Comparison of ENCODE assay signal across 1 cellular context in genomic region chr2:111698743-111699554, GRCh38.
TF ChIP-seq lines count a peak whose summit lies in the region.

No MANE protein-coding gene starts in this region.

TF ChIP-seq in GM23338, 12 proteins besides CTCF, POLR2A, EP300 and RAD21:
- TF ChIP-seq, protein P1, sequence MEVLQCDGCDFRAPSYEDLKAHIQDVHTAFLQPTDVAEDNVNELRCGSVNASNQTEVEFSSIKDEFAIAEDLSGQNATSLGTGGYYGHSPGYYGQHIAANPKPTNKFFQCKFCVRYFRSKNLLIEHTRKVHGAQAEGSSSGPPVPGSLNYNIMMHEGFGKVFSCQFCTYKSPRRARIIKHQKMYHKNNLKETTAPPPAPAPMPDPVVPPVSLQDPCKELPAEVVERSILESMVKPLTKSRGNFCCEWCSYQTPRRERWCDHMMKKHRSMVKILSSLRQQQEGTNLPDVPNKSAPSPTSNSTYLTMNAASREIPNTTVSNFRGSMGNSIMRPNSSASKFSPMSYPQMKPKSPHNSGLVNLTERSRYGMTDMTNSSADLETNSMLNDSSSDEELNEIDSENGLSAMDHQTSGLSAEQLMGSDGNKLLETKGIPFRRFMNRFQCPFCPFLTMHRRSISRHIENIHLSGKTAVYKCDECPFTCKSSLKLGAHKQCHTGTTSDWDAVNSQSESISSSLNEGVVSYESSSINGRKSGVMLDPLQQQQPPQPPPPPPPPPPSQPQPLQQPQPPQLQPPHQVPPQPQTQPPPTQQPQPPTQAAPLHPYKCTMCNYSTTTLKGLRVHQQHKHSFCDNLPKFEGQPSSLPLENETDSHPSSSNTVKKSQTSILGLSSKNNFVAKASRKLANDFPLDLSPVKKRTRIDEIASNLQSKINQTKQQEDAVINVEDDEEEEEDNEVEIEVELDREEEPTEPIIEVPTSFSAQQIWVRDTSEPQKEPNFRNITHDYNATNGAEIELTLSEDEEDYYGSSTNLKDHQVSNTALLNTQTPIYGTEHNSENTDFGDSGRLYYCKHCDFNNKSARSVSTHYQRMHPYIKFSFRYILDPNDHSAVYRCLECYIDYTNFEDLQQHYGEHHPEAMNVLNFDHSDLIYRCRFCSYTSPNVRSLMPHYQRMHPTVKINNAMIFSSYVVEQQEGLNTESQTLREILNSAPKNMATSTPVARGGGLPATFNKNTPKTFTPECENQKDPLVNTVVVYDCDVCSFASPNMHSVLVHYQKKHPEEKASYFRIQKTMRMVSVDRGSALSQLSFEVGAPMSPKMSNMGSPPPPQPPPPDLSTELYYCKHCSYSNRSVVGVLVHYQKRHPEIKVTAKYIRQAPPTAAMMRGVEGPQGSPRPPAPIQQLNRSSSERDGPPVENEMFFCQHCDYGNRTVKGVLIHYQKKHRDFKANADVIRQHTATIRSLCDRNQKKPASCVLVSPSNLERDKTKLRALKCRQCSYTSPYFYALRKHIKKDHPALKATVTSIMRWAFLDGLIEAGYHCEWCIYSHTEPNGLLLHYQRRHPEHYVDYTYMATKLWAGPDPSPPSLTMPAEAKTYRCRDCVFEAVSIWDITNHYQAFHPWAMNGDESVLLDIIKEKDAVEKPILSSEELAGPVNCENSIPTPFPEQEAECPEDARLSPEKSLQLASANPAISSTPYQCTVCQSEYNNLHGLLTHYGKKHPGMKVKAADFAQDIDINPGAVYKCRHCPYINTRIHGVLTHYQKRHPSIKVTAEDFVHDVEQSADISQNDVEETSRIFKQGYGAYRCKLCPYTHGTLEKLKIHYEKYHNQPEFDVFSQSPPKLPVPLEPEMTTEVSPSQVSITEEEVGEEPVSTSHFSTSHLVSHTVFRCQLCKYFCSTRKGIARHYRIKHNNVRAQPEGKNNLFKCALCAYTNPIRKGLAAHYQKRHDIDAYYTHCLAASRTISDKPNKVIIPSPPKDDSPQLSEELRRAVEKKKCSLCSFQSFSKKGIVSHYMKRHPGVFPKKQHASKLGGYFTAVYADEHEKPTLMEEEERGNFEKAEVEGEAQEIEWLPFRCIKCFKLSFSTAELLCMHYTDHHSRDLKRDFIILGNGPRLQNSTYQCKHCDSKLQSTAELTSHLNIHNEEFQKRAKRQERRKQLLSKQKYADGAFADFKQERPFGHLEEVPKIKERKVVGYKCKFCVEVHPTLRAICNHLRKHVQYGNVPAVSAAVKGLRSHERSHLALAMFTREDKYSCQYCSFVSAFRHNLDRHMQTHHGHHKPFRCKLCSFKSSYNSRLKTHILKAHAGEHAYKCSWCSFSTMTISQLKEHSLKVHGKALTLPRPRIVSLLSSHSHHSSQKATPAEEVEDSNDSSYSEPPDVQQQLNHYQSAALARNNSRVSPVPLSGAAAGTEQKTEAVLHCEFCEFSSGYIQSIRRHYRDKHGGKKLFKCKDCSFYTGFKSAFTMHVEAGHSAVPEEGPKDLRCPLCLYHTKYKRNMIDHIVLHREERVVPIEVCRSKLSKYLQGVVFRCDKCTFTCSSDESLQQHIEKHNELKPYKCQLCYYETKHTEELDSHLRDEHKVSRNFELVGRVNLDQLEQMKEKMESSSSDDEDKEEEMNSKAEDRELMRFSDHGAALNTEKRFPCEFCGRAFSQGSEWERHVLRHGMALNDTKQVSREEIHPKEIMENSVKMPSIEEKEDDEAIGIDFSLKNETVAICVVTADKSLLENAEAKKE (CRISPR knock-in tag; IDR thresholded peaks at IDR 0.05) = no peak
- TF ChIP-seq, protein P2, sequence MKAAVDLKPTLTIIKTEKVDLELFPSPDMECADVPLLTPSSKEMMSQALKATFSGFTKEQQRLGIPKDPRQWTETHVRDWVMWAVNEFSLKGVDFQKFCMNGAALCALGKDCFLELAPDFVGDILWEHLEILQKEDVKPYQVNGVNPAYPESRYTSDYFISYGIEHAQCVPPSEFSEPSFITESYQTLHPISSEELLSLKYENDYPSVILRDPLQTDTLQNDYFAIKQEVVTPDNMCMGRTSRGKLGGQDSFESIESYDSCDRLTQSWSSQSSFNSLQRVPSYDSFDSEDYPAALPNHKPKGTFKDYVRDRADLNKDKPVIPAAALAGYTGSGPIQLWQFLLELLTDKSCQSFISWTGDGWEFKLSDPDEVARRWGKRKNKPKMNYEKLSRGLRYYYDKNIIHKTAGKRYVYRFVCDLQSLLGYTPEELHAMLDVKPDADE (IDR thresholded peaks at IDR 0.05) = no peak
- no peak for TF ChIP-seq POLR2AphosphoS5 (IDR thresholded peaks at IDR 0.05; ENCODE audit: low read depth)
- no peak for TF ChIP-seq STAT1 (IDR thresholded peaks at IDR 0.05; ENCODE audit: unreplicated experiment)
- no peak for TF ChIP-seq EZH2phosphoT487 (IDR thresholded peaks at IDR 0.05; ENCODE audit: unreplicated experiment)
- no peak for TF ChIP-seq ZNF114 (CRISPR knock-in tag; IDR thresholded peaks at IDR 0.05)
- no peak for TF ChIP-seq CREB1 (CRISPR knock-in tag; IDR thresholded peaks at IDR 0.05; ENCODE audit: low read depth)
- TF ChIP-seq NANOG (IDR thresholded peaks at IDR 0.05; ENCODE audit: borderline replicate concordance) = no peak
- no peak for TF ChIP-seq ZNF331 (CRISPR knock-in tag; IDR thresholded peaks at IDR 0.05; ENCODE audit: low read depth)
- TF ChIP-seq, protein P3, sequence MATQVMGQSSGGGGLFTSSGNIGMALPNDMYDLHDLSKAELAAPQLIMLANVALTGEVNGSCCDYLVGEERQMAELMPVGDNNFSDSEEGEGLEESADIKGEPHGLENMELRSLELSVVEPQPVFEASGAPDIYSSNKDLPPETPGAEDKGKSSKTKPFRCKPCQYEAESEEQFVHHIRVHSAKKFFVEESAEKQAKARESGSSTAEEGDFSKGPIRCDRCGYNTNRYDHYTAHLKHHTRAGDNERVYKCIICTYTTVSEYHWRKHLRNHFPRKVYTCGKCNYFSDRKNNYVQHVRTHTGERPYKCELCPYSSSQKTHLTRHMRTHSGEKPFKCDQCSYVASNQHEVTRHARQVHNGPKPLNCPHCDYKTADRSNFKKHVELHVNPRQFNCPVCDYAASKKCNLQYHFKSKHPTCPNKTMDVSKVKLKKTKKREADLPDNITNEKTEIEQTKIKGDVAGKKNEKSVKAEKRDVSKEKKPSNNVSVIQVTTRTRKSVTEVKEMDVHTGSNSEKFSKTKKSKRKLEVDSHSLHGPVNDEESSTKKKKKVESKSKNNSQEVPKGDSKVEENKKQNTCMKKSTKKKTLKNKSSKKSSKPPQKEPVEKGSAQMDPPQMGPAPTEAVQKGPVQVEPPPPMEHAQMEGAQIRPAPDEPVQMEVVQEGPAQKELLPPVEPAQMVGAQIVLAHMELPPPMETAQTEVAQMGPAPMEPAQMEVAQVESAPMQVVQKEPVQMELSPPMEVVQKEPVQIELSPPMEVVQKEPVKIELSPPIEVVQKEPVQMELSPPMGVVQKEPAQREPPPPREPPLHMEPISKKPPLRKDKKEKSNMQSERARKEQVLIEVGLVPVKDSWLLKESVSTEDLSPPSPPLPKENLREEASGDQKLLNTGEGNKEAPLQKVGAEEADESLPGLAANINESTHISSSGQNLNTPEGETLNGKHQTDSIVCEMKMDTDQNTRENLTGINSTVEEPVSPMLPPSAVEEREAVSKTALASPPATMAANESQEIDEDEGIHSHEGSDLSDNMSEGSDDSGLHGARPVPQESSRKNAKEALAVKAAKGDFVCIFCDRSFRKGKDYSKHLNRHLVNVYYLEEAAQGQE (IDR thresholded peaks at IDR 0.05; ENCODE audit: unreplicated experiment) = no peak
- TF ChIP-seq EZH2 (IDR thresholded peaks at IDR 0.05; ENCODE audit: low read depth, unreplicated experiment) = no peak
- TF ChIP-seq JUNB (IDR thresholded peaks at IDR 0.05; ENCODE audit: unreplicated experiment) = no peak
